Comparison of ENCODE assay signal across 13 cellular contexts in the genomic region with DNA sequence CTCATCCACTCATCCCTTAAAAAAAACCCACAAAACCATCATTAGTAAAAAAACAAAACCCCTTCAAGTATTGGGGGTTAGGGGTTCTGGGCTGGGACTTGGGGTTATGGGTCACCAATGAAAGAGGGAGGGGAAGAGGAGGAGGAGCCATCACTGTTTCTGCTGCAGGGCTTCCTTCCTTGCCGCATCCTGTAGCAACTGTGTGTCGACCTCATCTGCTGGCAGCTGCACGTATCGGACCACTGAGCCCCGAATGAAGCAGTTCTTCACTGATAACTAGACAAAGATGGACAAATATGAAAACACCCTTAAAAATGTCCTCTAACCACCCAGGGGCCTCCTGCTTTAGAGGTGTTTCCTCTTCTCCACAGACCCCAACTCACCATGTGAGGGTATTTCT. TPM values are rescaled to one million over a fixed set of nuclear protein-coding genes. Genes with fewer than 3 reads are reported as not detected.
A peak's percentile ranks its signal among the peaks of the same experiment; 100 is the strongest.
DNase-seq lines count a peak whose midpoint lies in the region; TF ChIP-seq lines count a peak whose summit lies in the region.
"Had no signal": no experiment of that assay in that cellular context is flagged by ENCODE, and none has a peak within 500 bp of the region (broad histone marks: within the 10 kb centered on the region; RNA-seq: fewer than 3 reads in every experiment).

No MANE protein-coding gene starts in this region.

- no peaks in the 10 kb centered on the region for H3K9me2 ChIP-seq in OCI-LY7 (ENCODE audit: insufficient read depth, low read length)

- peaks cover 23% of the 10 kb centered on the region for H3K79me2 ChIP-seq in OCI-LY7 (ENCODE audit: insufficient read depth, low read depth, low read length)

- CTCF ChIA-PET in CD8-positive, alpha-beta memory T cell (lab: Charles Lee), result interaction anchor here (1.1 to 3.5 kb wide), 5 partner anchors 8 to 146 kb away, joined by 3 to 21 read pairs (median 7); a partner anchor contains a TSS
- CTCF ChIA-PET in OCI-LY7 (lab: Charles Lee; ENCODE audit: unreplicated experiment), result interaction anchor here (1.0 to 1.1 kb wide), 2 partner anchors 9 to 30 kb away, joined by 4 read pairs; a partner anchor contains a TSS
- CTCF ChIA-PET in MCF 10A (lab: Yijun Ruan, JAX), result interaction anchor here (2.2 to 2.8 kb wide), 2 partner anchors 9 to 16 kb away, joined by 6 to 22 read pairs; a partner anchor contains a TSS

- H3K4me3 Mint-ChIP-seq in CD8-positive, alpha-beta memory T cell, result peak overlapping the region; percentile 52 to 87 (median 69)
- peak overlapping the region; percentile 59 for H3K4me3 Mint-ChIP-seq in activated naive CD8-positive, alpha-beta T cell
- no peak overlapping the region for H3K4me3 Mint-ChIP-seq in nephron progenitor cell
- no peak overlapping the region for H3K4me3 Mint-ChIP-seq in MCF 10A (ENCODE audit: unreplicated experiment)

- peaks cover 0 to 20% (median 2%) of the 10 kb centered on the region in 3 donors for H3K36me3 Mint-ChIP-seq in CD8-positive, alpha-beta memory T cell
- peaks cover 6% of the 10 kb centered on the region for H3K36me3 Mint-ChIP-seq in activated naive CD8-positive, alpha-beta T cell
- H3K36me3 Mint-ChIP-seq in nephron progenitor cell (ENCODE audit: low read depth) (peaks cover 20% of the 10 kb centered on the region), MCF 10A (ENCODE audit: insufficient read depth, unreplicated experiment) (peaks cover 56% of the 10 kb centered on the region)

- peak overlapping the region; percentile 41 for H3K4me3 ChIP-seq in CD8-positive, alpha-beta memory T cell (ENCODE audit: low read length)
- H3K4me3 ChIP-seq in OCI-LY7 (ENCODE audit: low read depth, low read length, poor library complexity, severe bottlenecking), result peak overlapping the region; percentile 1
- H3K4me3 ChIP-seq: coronary artery, gastroesophageal sphincter had no signal

- POLR2A ChIA-PET in CD8-positive, alpha-beta memory T cell (lab: Charles Lee), result no interaction called here
- POLR2A ChIA-PET in OCI-LY7 (lab: Charles Lee), result interaction anchor here (0.7 to 1.8 kb wide), 2 partner anchors 33 to 35 kb away, joined by 4 to 6 read pairs; no protein-coding TSS in a partner anchor
- POLR2A ChIA-PET in MCF 10A (lab: Yijun Ruan, JAX), result interaction anchor here (1.6 to 2.7 kb wide), 2 partner anchors 9 to 29 kb away, joined by 7 to 15 read pairs; a partner anchor contains a TSS

- no peak overlapping the region for H2AFZ ChIP-seq in OCI-LY7 (ENCODE audit: low read length)

- H3K27ac Mint-ChIP-seq in CD8-positive, alpha-beta memory T cell, result peak overlapping the region; percentile 85 to 95 (median 93)
- H3K27ac Mint-ChIP-seq in activated naive CD8-positive, alpha-beta T cell, result peak overlapping the region; percentile 83
- H3K27ac Mint-ChIP-seq in nephron progenitor cell (peak overlapping the region; percentile 96), MCF 10A (ENCODE audit: low read depth, unreplicated experiment) (no peak overlapping the region)

- H3K36me3 ChIP-seq in CD8-positive, alpha-beta memory T cell (ENCODE audit: insufficient read depth, low read length), result no peaks in the 10 kb centered on the region
- peaks cover 38% of the 10 kb centered on the region for H3K36me3 ChIP-seq in OCI-LY7 (ENCODE audit: insufficient read depth, low read length)

- peak in 2 of 5 donors; percentile 14 to 39 for DNase-seq in CD8-positive, alpha-beta memory T cell
- DNase-seq in OCI-LY7 (ENCODE audit: low spot score) (peak; percentile 81), nephron progenitor cell (no peak), MCF 10A (ENCODE audit: unreplicated experiment) (no peak), cortex of kidney (lab: John Stamatoyannopoulos, UW) (no peak), kidney tubule cell (ENCODE audit: low spot score) (no peak), SKM-1 treated with dmso at 0.1 percent for 144 hours (lab: John Stamatoyannopoulos, UW; ENCODE audit: unreplicated experiment) (no peak)
- DNase-seq: DMS 273 treated with DMSO at 0.1 percent for 48 hours, NCI-H510A, SW 1271 had no signal

- TF ChIP-seq CTCF in OCI-LY7 (conservative IDR thresholded peaks at IDR 0.05; ENCODE audit: low read length) (no peak), nephron progenitor cell (IDR thresholded peaks at IDR 0.05) (no peak), MCF 10A (IDR thresholded peaks at IDR 0.05; ENCODE audit: unreplicated experiment) (no peak)

- H3K27me3 Mint-ChIP-seq in CD8-positive, alpha-beta memory T cell, result no peaks in the 10 kb centered on the region
- no peaks in the 10 kb centered on the region for H3K27me3 Mint-ChIP-seq in activated naive CD8-positive, alpha-beta T cell
- H3K27me3 Mint-ChIP-seq in nephron progenitor cell (ENCODE audit: low read depth, poor library complexity) (no peaks in the 10 kb centered on the region), MCF 10A (ENCODE audit: insufficient read depth, unreplicated experiment) (no peaks in the 10 kb centered on the region)

- H3K27ac ChIP-seq in CD8-positive, alpha-beta memory T cell (ENCODE audit: low read depth, low read length), result no peak overlapping the region
- H3K27ac ChIP-seq in OCI-LY7 (ENCODE audit: low read depth, low read length, poor library complexity, severe bottlenecking), result peak overlapping the region; percentile 71
- H3K27ac ChIP-seq: coronary artery had no signal

- no peaks in the 10 kb centered on the region for H3K27me3 ChIP-seq in CD8-positive, alpha-beta memory T cell (ENCODE audit: insufficient read depth, low read length, poor library complexity, severe bottlenecking)
- H3K27me3 ChIP-seq: gastroesophageal sphincter had no signal

- H3K9me3 ChIP-seq in CD8-positive, alpha-beta memory T cell (ENCODE audit: low read length), result no peaks in the 10 kb centered on the region
- no peaks in the 10 kb centered on the region for H3K9me3 ChIP-seq in OCI-LY7 (ENCODE audit: low read length)
- H3K9me3 ChIP-seq: gastroesophageal sphincter had no signal

- intact Hi-C loops in OCI-LY7 (cut with micrococcal nuclease; ENCODE audit: unreplicated experiment) (loop anchor here (2.0 to 10.0 kb wide), 3 partner anchors 29 to 253 kb away; a partner anchor contains a TSS), MCF 10A (cut with micrococcal nuclease) (loop anchor here (2.0 kb wide), 1 partner anchor 17 kb away; a partner anchor contains a TSS)

- H3K4me1 Mint-ChIP-seq in CD8-positive, alpha-beta memory T cell, result peaks cover 28 to 50% (median 35%) of the 10 kb centered on the region in 3 donors
- peaks cover 37% of the 10 kb centered on the region for H3K4me1 Mint-ChIP-seq in activated naive CD8-positive, alpha-beta T cell (ENCODE audit: low read depth)
- H3K4me1 Mint-ChIP-seq in nephron progenitor cell (peaks cover 27% of the 10 kb centered on the region), MCF 10A (ENCODE audit: insufficient read depth, unreplicated experiment) (peaks cover 10% of the 10 kb centered on the region)

- no TSS peak for BruUV-seq in OCI-LY7 (replicated peaks; lab: Mats Ljungman, UMichigan)
- no TSS peak for BruUV-seq in MCF 10A (replicated peaks; lab: Mats Ljungman, UMichigan)

- H3K4me2 ChIP-seq in OCI-LY7 (ENCODE audit: low read length), result peak overlapping the region; percentile 39

- H4K20me1 ChIP-seq in OCI-LY7 (ENCODE audit: insufficient read depth, low read length), result no peaks in the 10 kb centered on the region

- H3K4me1 ChIP-seq in CD8-positive, alpha-beta memory T cell (ENCODE audit: insufficient read depth, low read length), result peaks cover 46% of the 10 kb centered on the region
- peaks cover 38% of the 10 kb centered on the region for H3K4me1 ChIP-seq in OCI-LY7 (ENCODE audit: insufficient read depth, low read length, poor library complexity, severe bottlenecking)

- no peaks in the 10 kb centered on the region for H3K9me3 Mint-ChIP-seq in CD8-positive, alpha-beta memory T cell
- no peaks in the 10 kb centered on the region for H3K9me3 Mint-ChIP-seq in activated naive CD8-positive, alpha-beta T cell (ENCODE audit: low read depth)
- no peaks in the 10 kb centered on the region for H3K9me3 Mint-ChIP-seq in nephron progenitor cell
- H3K9me3 Mint-ChIP-seq in MCF 10A (ENCODE audit: unreplicated experiment), result no peaks in the 10 kb centered on the region

RNA-seq across cellular contexts. Expression of a gene that starts 2.1 kb away (rescaled TPM):
- 100 to 1,000 TPM; 179 to 180 TPM for total RNA-seq in CD8-positive, alpha-beta memory T cell
- 47.5 TPM for polyA plus RNA-seq in CD8-positive, alpha-beta memory T cell
- 47.0 and 51.2 TPM in 2 replicates for total RNA-seq in OCI-LY7 (2014; rRNA removed; shearing (Covaris generic))
- total RNA-seq in OCI-LY7 (2022), result 118 and 137 TPM in 2 replicates
- 133 and 200 TPM in 2 replicates for total RNA-seq in MCF 10A (2022)

RNA-seq across cellular contexts. Expression of a gene that starts 9.2 kb away (rescaled TPM):
- 100 to 1,000 TPM; 160 to 172 TPM for total RNA-seq in CD8-positive, alpha-beta memory T cell
- 80.8 TPM for polyA plus RNA-seq in CD8-positive, alpha-beta memory T cell
- 65.2 and 78.4 TPM in 2 replicates for total RNA-seq in OCI-LY7 (2014; rRNA removed; shearing (Covaris generic))
- total RNA-seq in OCI-LY7 (2022), result 78.0 and 82.6 TPM in 2 replicates
- 36.9 and 47.4 TPM in 2 replicates for total RNA-seq in MCF 10A (2022)

RNA-seq across cellular contexts. Expression of a gene that starts 17.5 kb away (rescaled TPM):
- total RNA-seq in CD8-positive, alpha-beta memory T cell, result 1 to 10 TPM; 3.5 to 3.8 TPM
- polyA plus RNA-seq in CD8-positive, alpha-beta memory T cell, result 3.0 TPM
- total RNA-seq in OCI-LY7 (2014; rRNA removed; shearing (Covaris generic)), result 0.19 TPM in 1 of 2 replicates, not detected in the other
- 0.15 and 0.49 TPM in 2 replicates for total RNA-seq in OCI-LY7 (2022)
- 0.35 and 0.79 TPM in 2 replicates for total RNA-seq in MCF 10A (2022)

RNA-seq across cellular contexts. Expression of a gene that starts 17.7 kb away (rescaled TPM):
- total RNA-seq in CD8-positive, alpha-beta memory T cell, result 10 to 100 TPM; 64.8 to 70.1 TPM
- 34.1 TPM for polyA plus RNA-seq in CD8-positive, alpha-beta memory T cell
- total RNA-seq in OCI-LY7 (2014; rRNA removed; shearing (Covaris generic)), result 0.22 and 0.41 TPM in 2 replicates
- total RNA-seq in OCI-LY7 (2022), result 0.81 and 2.2 TPM in 2 replicates
- 20.3 and 34.0 TPM in 2 replicates for total RNA-seq in MCF 10A (2022)

RNA-seq across cellular contexts. Expression of a gene that starts 20.5 kb away (rescaled TPM):
- 1 to 10 TPM; 1.4 to 1.7 TPM for total RNA-seq in CD8-positive, alpha-beta memory T cell
- polyA plus RNA-seq in CD8-positive, alpha-beta memory T cell, result 2.5 TPM
- total RNA-seq in OCI-LY7 (2014; rRNA removed; shearing (Covaris generic)), result 2.1 and 2.2 TPM in 2 replicates
- total RNA-seq in OCI-LY7 (2022) (3.7 and 6.5 TPM in 2 replicates), MCF 10A (2022) (2.0 and 3.1 TPM in 2 replicates)

Comparison
In these comparisons a context has a peak if more than half of its experiments do, and no peak if none do; other contexts are left out.
1. H3K4me3 Mint-ChIP-seq: peak in CD8-positive, alpha-beta memory T cell (7 of 7) and activated naive CD8-positive, alpha-beta T cell (single experiment); none in nephron progenitor cell (single experiment) and MCF 10A (single experiment).